ENCODE assay signal across 8 cellular contexts in the genomic region with DNA sequence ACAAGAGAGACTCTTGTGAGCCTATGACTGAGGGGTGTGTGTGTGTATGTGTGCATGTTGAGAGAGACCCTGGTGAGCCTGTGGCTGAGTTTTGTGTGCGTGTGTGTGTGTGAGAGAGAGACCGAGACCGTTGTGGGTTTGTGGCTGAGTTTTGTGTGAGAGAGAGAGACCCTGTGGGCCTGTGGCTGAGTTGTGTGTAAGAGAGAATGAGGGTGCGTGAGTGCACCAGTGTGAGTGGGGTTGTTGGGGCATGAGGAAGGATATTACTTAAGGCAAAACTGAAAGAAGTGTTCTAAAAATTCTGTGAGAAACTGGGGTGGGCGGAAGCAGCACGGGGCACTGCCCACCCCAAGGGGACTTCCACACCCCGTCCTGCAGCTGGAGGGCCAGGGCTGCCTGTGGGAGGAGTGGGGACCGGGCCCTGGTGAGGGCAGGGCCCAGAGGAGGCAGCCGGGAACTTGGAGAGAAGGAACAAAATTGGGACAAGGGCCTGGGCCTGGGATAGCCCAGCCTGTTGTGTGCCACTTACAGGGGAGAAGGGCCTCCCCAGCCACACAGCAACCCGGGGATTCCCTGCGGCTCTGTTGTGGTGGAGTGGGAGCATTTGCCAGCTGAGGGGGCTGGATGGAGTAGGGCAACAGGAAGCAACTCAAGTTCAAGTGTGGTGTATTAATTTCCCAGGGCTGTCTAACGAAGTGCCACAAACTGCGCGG. TPM values are rescaled to one million over a fixed set of nuclear protein-coding genes. Genes with fewer than 3 reads are reported as not detected.
DNase-seq lines count a peak whose midpoint lies in the region; ATAC-seq, FAIRE-seq and TF ChIP-seq lines count a peak whose summit lies in the region.

No MANE protein-coding gene starts in this region.

- H3K9me3 ChIP-seq in SK-N-MC (ENCODE audit: low read depth, low read length) (no peaks in the 10 kb centered on the region), subcutaneous abdominal adipose tissue (ENCODE audit: control insufficient read depth in 5 of 5, low read length in 5 of 5) (no peaks in the 10 kb centered on the region)

- peak overlapping the region; percentile 80 for H3K56ac ChIP-seq in mesendoderm (ENCODE audit: low read length)

- H3K27ac ChIP-seq in SK-N-MC = peak overlapping the region; percentile 35
- H3K27ac ChIP-seq in adipose tissue (ENCODE audit: low read depth, low read length) = peak overlapping the region; percentile 39
- no peak overlapping the region for H3K27ac ChIP-seq in mesendoderm (ENCODE audit: low read depth, low read length)
- peak overlapping the region; percentile 80 for H3K27ac ChIP-seq in subcutaneous abdominal adipose tissue (ENCODE audit: low read depth, low read length)

- TF ChIP-seq POLR2A in GM18526 (IDR thresholded peaks at IDR 0.05; ENCODE audit: extremely low read depth, insufficient read length) = peak; percentile 31

- H3K4me1 ChIP-seq in mesendoderm (ENCODE audit: control insufficient read depth, low read depth, low read length) (peaks cover 26% of the 10 kb centered on the region), subcutaneous abdominal adipose tissue (ENCODE audit: control insufficient read depth in 5 of 5, insufficient read depth in 5 of 5, low read length in 5 of 5) (peaks cover 14 to 45% (median 40%) of the 10 kb centered on the region in 5 donors)

- H3K79me2 ChIP-seq in mesendoderm (ENCODE audit: control insufficient read depth, insufficient read depth, low read length) = peaks cover 3% of the 10 kb centered on the region

- DNase-seq in SK-N-MC (ENCODE audit: low read depth, low spot score) (no peak), mesendoderm (no peak), inferior parietal cortex (ENCODE audit: extremely low spot score) (no peak), RCC 7860 (ENCODE audit: low spot score) (no peak)

- H2AK5ac ChIP-seq in mesendoderm (ENCODE audit: low read length) = peak overlapping the region; percentile 88

- H3K4me2 ChIP-seq in mesendoderm (ENCODE audit: low read length) = no peak overlapping the region

- no peak overlapping the region for H2BK15ac ChIP-seq in mesendoderm (replicated peaks; ENCODE audit: low read depth)

- peak overlapping the region; percentile 32 for H3K18ac ChIP-seq in mesendoderm (ENCODE audit: low read length)

- FAIRE-seq in RCC 7860 (lab: Jason Lieb, UNC) = no peak

- WGBS in adipose tissue, 3 donors = 19 to 57% (median 20%) methylated on average over 14 of the region's 14 CpGs
- no CpG with 5 or more reads among the region's 14 CpGs for WGBS in mesendoderm (ENCODE audit: extremely low coverage, insufficient coverage, low lambda C conversion rate)

- H3K9ac ChIP-seq in SK-N-MC (ENCODE audit: insufficient read length) (peak overlapping the region; percentile 57), mesendoderm (ENCODE audit: low read length) (peak overlapping the region; percentile 33), subcutaneous abdominal adipose tissue (ENCODE audit: low read length in 5 of 5) (peak overlapping the region; percentile 60 to 73 (median 67))

- no peak overlapping the region for H3K4ac ChIP-seq in mesendoderm (ENCODE audit: low read depth, low read length)

- ATAC-seq in HG02884 (IDR thresholded peaks at IDR 0.05; ENCODE audit: unreplicated experiment) = peak; percentile 45

- H3K79me1 ChIP-seq in mesendoderm (ENCODE audit: low read length) = peaks cover 4% of the 10 kb centered on the region

- H3K27me3 ChIP-seq in mesendoderm (ENCODE audit: insufficient read depth, low read length, poor library complexity) (no peaks in the 10 kb centered on the region), subcutaneous abdominal adipose tissue (ENCODE audit: control insufficient read depth in 5 of 5, insufficient read depth in 4 of 5, low read length in 5 of 5) (no peaks in the 10 kb centered on the region)

- H2BK120ac ChIP-seq in mesendoderm (ENCODE audit: low read depth, low read length) = no peak overlapping the region

- no peak overlapping the region for H4K5ac ChIP-seq in mesendoderm (ENCODE audit: low read length)

- peak overlapping the region; percentile 76 for H2BK5ac ChIP-seq in mesendoderm (ENCODE audit: low read length)

- no peak overlapping the region for H4K8ac ChIP-seq in mesendoderm (ENCODE audit: low read depth, low read length)

- peak overlapping the region; percentile 48 for H3K23ac ChIP-seq in mesendoderm (ENCODE audit: low read length)

- no peaks in the 10 kb centered on the region for H3K36me3 ChIP-seq in SK-N-MC (ENCODE audit: insufficient read depth, low read length)
- no peaks in the 10 kb centered on the region for H3K36me3 ChIP-seq in mesendoderm (ENCODE audit: control insufficient read depth, insufficient read depth, low read length)
- peaks cover 0 to 2% (median 0%) of the 10 kb centered on the region in 5 donors for H3K36me3 ChIP-seq in subcutaneous abdominal adipose tissue (ENCODE audit: control insufficient read depth in 5 of 5, insufficient read depth in 5 of 5, low read length in 5 of 5)

- H3K4me3 ChIP-seq in SK-N-MC (peak overlapping the region; percentile 37), mesendoderm (ENCODE audit: low read length) (no peak overlapping the region), subcutaneous abdominal adipose tissue (ENCODE audit: low read depth in 1 of 5, low read length in 5 of 5) (peak overlapping the region in 3 of 5 donors; percentile 42 to 55 (median 42))

RNA-seq across cellular contexts. Expression of gene TMEM131L, which starts 22.0 kb away (rescaled TPM):
- 10 to 100 TPM in 2 of 3 donors, 1 to 10 TPM in 1; 5.8 to 19.1 (median 17.5) TPM for polyA plus RNA-seq in adipose tissue
- 16.9 TPM for polyA plus RNA-seq in mesendoderm (2013, experiment 1 of 2)
- 17.2 TPM for polyA plus RNA-seq in mesendoderm (2013, experiment 2 of 2)
